ENCODE assay signal across 8 cellular contexts in the genomic region with DNA sequence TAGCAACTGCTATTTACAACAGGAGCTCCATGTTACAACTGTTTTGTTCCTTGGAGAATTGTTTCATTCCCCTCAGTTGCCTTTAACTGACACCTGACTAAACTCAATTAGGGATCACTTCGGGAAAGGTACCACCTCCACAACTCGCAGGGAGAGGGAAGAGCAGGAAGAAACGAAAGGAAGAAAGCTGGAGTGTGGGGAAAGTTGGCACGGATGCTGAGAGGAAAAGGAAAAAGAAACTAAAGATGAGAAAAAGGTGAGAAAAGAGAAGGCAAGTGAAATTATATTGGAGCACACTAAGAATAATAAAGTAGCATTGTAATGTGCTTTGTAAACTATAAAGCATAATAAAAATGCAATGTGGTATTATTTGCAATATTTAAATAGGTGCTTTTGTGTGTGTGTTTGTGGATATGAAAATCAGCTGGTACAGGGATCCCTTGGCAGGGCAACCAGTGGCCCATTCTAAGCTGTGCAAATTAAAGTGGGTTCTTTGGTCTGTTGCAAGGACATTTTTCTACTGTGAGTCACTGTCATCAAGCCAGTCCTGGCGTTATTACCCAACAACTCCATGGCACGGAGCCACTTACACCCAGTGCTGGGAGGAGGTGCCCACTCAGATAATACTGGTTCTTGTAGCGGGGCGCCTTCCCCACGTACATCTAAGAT. TPM values are rescaled to one million over a fixed set of nuclear protein-coding genes. Genes with fewer than 3 reads are reported as not detected.
A peak's percentile ranks its signal among the peaks of the same experiment; 100 is the strongest.
DNase-seq lines count a peak whose midpoint lies in the region; ATAC-seq, FAIRE-seq and TF ChIP-seq lines count a peak whose summit lies in the region.

No MANE protein-coding gene starts in this region.

- peak overlapping the region; percentile 80 for H3K4me2 ChIP-seq in A549

- peak; percentile 10 to 41; a peak in 3 of 5 replicates for TF ChIP-seq RAD21 in A549 (conservative IDR thresholded peaks at IDR 0.05 in 1 of 2, IDR thresholded peaks at IDR 0.05 in 1 of 2)

- TF ChIP-seq EP300 in A549 (IDR thresholded peaks at IDR 0.05): peak; percentile 53 to 64; a peak in 2 of 5 replicates

- POLR2A ChIA-PET in A549 (lab: Yijun Ruan, JAX): interaction anchor here (1.3 to 1.4 kb wide), 2 partner anchors 21 to 46 kb away, joined by 4 to 6 read pairs; a partner anchor contains a TSS

- peaks cover 57% of the 10 kb centered on the region for H3K4me1 ChIP-seq in A549

- TF ChIP-seq POLR2A in A549 (IDR thresholded peaks at IDR 0.05; ENCODE audit: low read length): no peak

- H3K4me3 ChIP-seq in A549 (peak overlapping the region; percentile 20; the same call in 2 of the 3 replicates), WI38 (ENCODE audit: low read depth, low read length) (0 out of 2 replicates have a peak overlapping the region, but pooled peaks have one; percentile 0)

- H3K9me3 ChIP-seq in A549: peaks cover 10% of the 10 kb centered on the region; the same call in 1 of the 3 replicates

- DNase-seq in A549 (ENCODE audit: low read depth in 1 of 2, low spot score in 1 of 2): peak; percentile 83 to 84
- peak; percentile 69 for DNase-seq in HS-27A (ENCODE audit: low read depth)
- peak; percentile 87 for DNase-seq in Right ventricle myocardium superior
- DNase-seq in putamen (ENCODE audit: low spot score): peak; percentile 64

- intact Hi-C loops in Right ventricle myocardium superior (cut with DNase I): loop anchor here (5.0 kb wide), 1 partner anchor 45 kb away; a partner anchor contains a TSS

- ATAC-seq in A549: peak; percentile 91 to 93
- ATAC-seq in Right ventricle myocardium superior (ENCODE audit: poor library complexity): peak; percentile 73
- ATAC-seq in GM21390 (IDR thresholded peaks at IDR 0.05; ENCODE audit: unreplicated experiment): no peak
- no peak for ATAC-seq in HG03378 (IDR thresholded peaks at IDR 0.05; ENCODE audit: unreplicated experiment)
- ATAC-seq in HG03439 (IDR thresholded peaks at IDR 0.05; ENCODE audit: unreplicated experiment): no peak

- CTCF ChIA-PET in A549 (lab: Yijun Ruan, JAX): interaction anchor here (0.7 to 1.6 kb wide), 9 partner anchors 9 to 86 kb away, joined by 3 to 5 read pairs (median 3); no protein-coding TSS in a partner anchor

- TF ChIP-seq CTCF in A549 (IDR thresholded peaks at IDR 0.05) (no peak), WI38 (IDR thresholded peaks at IDR 0.05; ENCODE audit: low read depth, low read length) (no peak)

- no peak for FAIRE-seq in A549 (lab: Jason Lieb, UNC)

- H3K27ac ChIP-seq in A549: peak overlapping the region; percentile 77 to 83

- WGBS in A549 (ENCODE audit: missing lambda C conversion rate): 1% methylated on average over 9 of the region's 9 CpGs

TF ChIP-seq in A549, 52 proteins besides CTCF, POLR2A, EP300 and RAD21:
- TF ChIP-seq, protein P1, sequence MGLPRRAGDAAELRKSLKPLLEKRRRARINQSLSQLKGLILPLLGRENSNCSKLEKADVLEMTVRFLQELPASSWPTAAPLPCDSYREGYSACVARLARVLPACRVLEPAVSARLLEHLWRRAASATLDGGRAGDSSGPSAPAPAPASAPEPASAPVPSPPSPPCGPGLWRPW (IDR thresholded peaks at IDR 0.05): peak; percentile 80
- TF ChIP-seq CEBPB (IDR thresholded peaks at IDR 0.05) (peak; percentile 97 to 99), SREBF2 (IDR thresholded peaks at IDR 0.05) (no peak), HOXB13 (CRISPR knock-in tag; IDR thresholded peaks at IDR 0.05; ENCODE audit: low read depth) (no peak), JUN (IDR thresholded peaks at IDR 0.05) (peak; percentile 84 to 87), FOSL2 (IDR thresholded peaks at IDR 0.05) (peak; percentile 90), FOSL2 (CRISPR knock-in tag; IDR thresholded peaks at IDR 0.05) (peak; percentile 95), NPAS2 (CRISPR knock-in tag; IDR thresholded peaks at IDR 0.05; ENCODE audit: borderline replicate concordance) (no peak), JUNB (IDR thresholded peaks at IDR 0.05) (peak; percentile 90), SMC3 (IDR thresholded peaks at IDR 0.05) (peak; percentile 53), KDM5A (IDR thresholded peaks at IDR 0.05) (no peak), MAFK (IDR thresholded peaks at IDR 0.05; ENCODE audit: partially characterized antibody) (peak; percentile 15), GATA3 (IDR thresholded peaks at IDR 0.05; ENCODE audit: borderline replicate concordance) (peak; percentile 75), ZSCAN20 (CRISPR knock-in tag; IDR thresholded peaks at IDR 0.05) (no peak), TP53 (CRISPR knock-in tag; IDR thresholded peaks at IDR 0.05) (no peak), HOXB5 (CRISPR knock-in tag; IDR thresholded peaks at IDR 0.05) (no peak)
- TF ChIP-seq, protein P2, sequence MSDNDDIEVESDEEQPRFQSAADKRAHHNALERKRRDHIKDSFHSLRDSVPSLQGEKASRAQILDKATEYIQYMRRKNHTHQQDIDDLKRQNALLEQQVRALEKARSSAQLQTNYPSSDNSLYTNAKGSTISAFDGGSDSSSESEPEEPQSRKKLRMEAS (IDR thresholded peaks at IDR 0.05): peak; percentile 53
- TF ChIP-seq, protein P3, sequence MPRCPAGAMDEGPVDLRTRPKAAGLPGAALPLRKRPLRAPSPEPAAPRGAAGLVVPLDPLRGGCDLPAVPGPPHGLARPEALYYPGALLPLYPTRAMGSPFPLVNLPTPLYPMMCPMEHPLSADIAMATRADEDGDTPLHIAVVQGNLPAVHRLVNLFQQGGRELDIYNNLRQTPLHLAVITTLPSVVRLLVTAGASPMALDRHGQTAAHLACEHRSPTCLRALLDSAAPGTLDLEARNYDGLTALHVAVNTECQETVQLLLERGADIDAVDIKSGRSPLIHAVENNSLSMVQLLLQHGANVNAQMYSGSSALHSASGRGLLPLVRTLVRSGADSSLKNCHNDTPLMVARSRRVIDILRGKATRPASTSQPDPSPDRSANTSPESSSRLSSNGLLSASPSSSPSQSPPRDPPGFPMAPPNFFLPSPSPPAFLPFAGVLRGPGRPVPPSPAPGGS (IDR thresholded peaks at IDR 0.05): peak; percentile 81; the same call in 1 of the 3 replicates

RNA-seq across cellular contexts. Expression of a gene that starts 45.9 kb away (rescaled TPM):
- polyA plus RNA-seq in A549 (2011; rRNA removed): 12.1 and 16.3 TPM in 2 replicates
- polyA plus RNA-seq in A549 (2012; cell fraction: cytosol; rRNA removed): 10.1 and 13.5 TPM in 2 replicates
- 9.9 and 11.2 TPM in 2 replicates for polyA plus RNA-seq in A549 (2012; cell fraction: nucleus; rRNA removed)
- polyA plus RNA-seq in A549 (2017; fragmentation: RNase III; extraction: RNeasy Plus Mini Kit Qiagen cat#74134 plus additional on column Dnase treatment): 10.5 to 13.1 TPM (median 11.3 TPM) in 3 replicates
- 32.7 and 34.1 TPM in 2 replicates for polyA minus RNA-seq in A549 (2011; rRNA and poly(A)+ RNA removed)
- total RNA-seq in Right ventricle myocardium superior: 88.5 TPM

Comparison
In these comparisons a context has a peak if more than half of its experiments do, and no peak if none do; other contexts are left out.
1. ATAC-seq: peak in A549 (2 of 2) and Right ventricle myocardium superior (single experiment); none in GM21390 (single experiment), HG03378 (single experiment) and HG03439 (single experiment).
2. Peak in every context shown above with its lines, with median percentiles within 50 percentile points of each other: DNase-seq.